In the genomic region with DNA sequence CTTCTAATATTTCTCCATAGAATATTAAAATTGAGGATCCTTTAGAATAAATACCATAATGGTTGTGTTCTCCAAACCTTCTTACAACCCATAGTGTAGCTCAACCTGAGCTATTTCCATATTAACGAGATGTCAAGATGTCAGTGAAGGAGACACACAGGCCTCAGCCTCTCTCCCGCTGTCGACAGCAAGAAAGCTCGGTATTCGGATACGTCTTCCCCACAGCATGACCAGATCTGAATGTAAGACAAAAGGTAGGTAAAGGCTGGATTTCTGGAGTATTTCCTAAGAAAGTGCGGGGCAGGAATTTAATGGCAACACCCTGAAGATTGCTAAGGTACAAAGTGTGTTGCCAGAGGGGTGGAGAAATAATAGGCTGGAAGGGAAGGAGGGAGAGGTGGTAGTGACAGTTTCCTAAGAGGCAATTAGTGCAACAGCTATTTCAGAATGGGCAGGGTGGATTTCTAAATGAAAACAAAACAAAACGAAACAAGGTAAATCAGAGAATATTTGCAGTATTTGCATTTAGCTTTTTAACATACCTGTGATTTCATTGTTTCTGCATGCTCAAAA, we compare ENCODE assay signal across 8 cellular contexts. TPM values are rescaled to one million over a fixed set of nuclear protein-coding genes. Genes with fewer than 3 reads are reported as not detected.
A peak's percentile ranks its signal among the peaks of the same experiment; 100 is the strongest.
DNase-seq lines count a peak whose midpoint lies in the region; ATAC-seq and TF ChIP-seq lines count a peak whose summit lies in the region.

No MANE protein-coding gene starts in this region.

- no peaks in the 10 kb centered on the region; the same call in 1 of the 2 replicates for H3K36me3 ChIP-seq in ACC112 (ENCODE audit: insufficient read depth, low read length)
- H3K36me3 ChIP-seq in HEK293 (ENCODE audit: control insufficient read depth in 2 of 2, insufficient read depth in 1 of 2, low read length in 2 of 2): peaks cover 0 to 9% of the 10 kb centered on the region in 2 experiments; a peak in 1 of 3 replicates
- no peaks in the 10 kb centered on the region for H3K36me3 ChIP-seq in brain microvascular endothelial cell (replicated peaks)
- peaks cover 0 to 5% of the 10 kb centered on the region in 2 donors for H3K36me3 ChIP-seq in muscle layer of duodenum (ENCODE audit: control insufficient read depth in 1 of 2, insufficient read depth in 2 of 2, low read length in 2 of 2)

- TF ChIP-seq CTCF in HEK293 (tag by site-specific recombination; IDR thresholded peaks at IDR 0.05): no peak
- no peak for TF ChIP-seq CTCF in brain microvascular endothelial cell (IDR thresholded peaks at IDR 0.05; ENCODE audit: low read depth, low read length, missing control alignments)
- TF ChIP-seq CTCF in GM20000 (IDR thresholded peaks at IDR 0.05; ENCODE audit: extremely low read depth, missing control alignments): no peak

- H3K27me3 ChIP-seq in ACC112 (ENCODE audit: insufficient read depth, low read length) (no peaks in the 10 kb centered on the region), brain microvascular endothelial cell (replicated peaks) (no peaks in the 10 kb centered on the region), muscle layer of duodenum (ENCODE audit: low read depth, low read length) (no peaks in the 10 kb centered on the region)

- H2AFZ ChIP-seq in ACC112 (ENCODE audit: low read length, unreplicated experiment): no peak overlapping the region

- POLR2A ChIA-PET in HEK293 (lab: Yijun Ruan, JAX): no interaction called here

- H3K9me3 ChIP-seq in HEK293 (ENCODE audit: control insufficient read depth, insufficient read depth, low read depth, low read length): no peaks in the 10 kb centered on the region
- H3K9me3 ChIP-seq in muscle layer of duodenum (ENCODE audit: control insufficient read depth in 1 of 2, low read length in 2 of 2): no peaks in the 10 kb centered on the region

- in situ Hi-C loops in brain microvascular endothelial cell (cut with HindIII; ENCODE audit: low pct_ligation_motif_present, low sequenced_read_pairs): no loop called here

- H3K4me1 ChIP-seq in ACC112 (ENCODE audit: control insufficient read depth, insufficient read depth, low read length, unreplicated experiment) (peaks cover 50% of the 10 kb centered on the region), HEK293 (ENCODE audit: control insufficient read depth, insufficient read depth, low read length) (peaks cover 46% of the 10 kb centered on the region), muscle layer of duodenum (ENCODE audit: control insufficient read depth in 1 of 2, insufficient read depth in 2 of 2, low read length in 2 of 2) (peaks cover 22 to 43% of the 10 kb centered on the region in 2 donors)

- CTCF ChIA-PET in HEK293 (lab: Yijun Ruan, JAX): interaction anchor here (0.6 to 1.3 kb wide), 3 partner anchors 9 to 175 kb away, joined by 3 to 4 read pairs (median 3); no protein-coding TSS in a partner anchor

- DNase-seq in brain microvascular endothelial cell (no peak), NCI-H1048 (lab: John Stamatoyannopoulos, UW) (no peak), GM20000 (ENCODE audit: low spot score) (no peak), SK-N-DZ (ENCODE audit: low spot score) (no peak)

- H3K79me2 ChIP-seq in ACC112 (ENCODE audit: control insufficient read depth, insufficient read depth, low read length, unreplicated experiment): peaks cover 61% of the 10 kb centered on the region

- no peak for ATAC-seq in HG02973 (IDR thresholded peaks at IDR 0.05; ENCODE audit: unreplicated experiment)

- H3K4me3 ChIP-seq in ACC112 (ENCODE audit: low read depth, low read length): peak overlapping the region; percentile 86
- H3K4me3 ChIP-seq in HEK293 (ENCODE audit: low read depth, low read length): peak overlapping the region; percentile 76
- H3K4me3 ChIP-seq in brain microvascular endothelial cell (ENCODE audit: low read depth, low read length): peak overlapping the region; percentile 91
- H3K4me3 ChIP-seq in muscle layer of duodenum (ENCODE audit: low read depth in 1 of 2, low read length in 2 of 2): peak overlapping the region; percentile 78 to 84

- H3K27ac ChIP-seq in ACC112 (ENCODE audit: low read depth, low read length): peak overlapping the region; percentile 81
- H3K27ac ChIP-seq in HEK293 (ENCODE audit: extremely low read depth, low read depth, low read length): no peak overlapping the region
- H3K27ac ChIP-seq in brain microvascular endothelial cell: peak overlapping the region; percentile 86
- peak overlapping the region; percentile 91 for H3K27ac ChIP-seq in muscle layer of duodenum (ENCODE audit: low read length)

TF ChIP-seq in HEK293, 187 proteins besides CTCF, POLR2A, EP300 and RAD21:
- peak; percentile 70; the same call in 1 of the 2 replicates for TF ChIP-seq ZNF600 (tag by site-specific recombination; IDR thresholded peaks at IDR 0.05)
- peak; percentile 86 for TF ChIP-seq SCRT2 (tag by site-specific recombination; IDR thresholded peaks at IDR 0.05)
- peak; percentile 65 for TF ChIP-seq PRDM1 (tag by site-specific recombination; IDR thresholded peaks at IDR 0.05)
- peak; percentile 33; the same call in 1 of the 2 replicates for TF ChIP-seq SCRT1 (tag by site-specific recombination; IDR thresholded peaks at IDR 0.05; ENCODE audit: borderline replicate concordance)
- TF ChIP-seq ZNF2 (tag by site-specific recombination; IDR thresholded peaks at IDR 0.05): 0 out of 2 replicates have a peak, but pooled peaks have one; percentile 23
- TF ChIP-seq GLIS1 (tag by site-specific recombination; IDR thresholded peaks at IDR 0.05): no peak
- TF ChIP-seq ZNF548 (tag by site-specific recombination; IDR thresholded peaks at IDR 0.05): peak; percentile 78; the same call in 1 of the 2 replicates
- TF ChIP-seq ZNF366 (tag by site-specific recombination; conservative IDR thresholded peaks at IDR 0.05): peak; percentile 62; the same call in 1 of the 2 replicates
- TF ChIP-seq ZNF501 (tag by site-specific recombination; IDR thresholded peaks at IDR 0.05): no peak

RNA-seq across cellular contexts. Expression of a gene that starts 1.7 kb away (rescaled TPM):
- polyA plus RNA-seq in SK-N-DZ (2014; cell fraction: cytosol; rRNA removed): 38.3 and 43.0 TPM in 2 replicates
- 25.9 and 28.1 TPM in 2 replicates for polyA plus RNA-seq in SK-N-DZ (2014; cell fraction: nucleus; rRNA removed)

RNA-seq across cellular contexts. Expression of a gene that starts 11.1 kb away (rescaled TPM):
- polyA plus RNA-seq in SK-N-DZ (2014; cell fraction: cytosol; rRNA removed): 0.15 and 0.40 TPM in 2 replicates
- 0.40 and 0.57 TPM in 2 replicates for polyA plus RNA-seq in SK-N-DZ (2014; cell fraction: nucleus; rRNA removed)
